9 cellular contexts compared by ENCODE assay signal in genomic region chr13:33125821-33126570, GRCh38.
DNase-seq lines count a peak whose midpoint lies in the region; ATAC-seq, FAIRE-seq and TF ChIP-seq lines count a peak whose summit lies in the region.
"Had no signal": no experiment of that assay in that cellular context is flagged by ENCODE, and none has a peak within 500 bp of the region (broad histone marks: within the 10 kb centered on the region; RNA-seq: fewer than 3 reads in every experiment).

No MANE protein-coding gene starts in this region.

- no peaks in the 10 kb centered on the region for H3K36me3 ChIP-seq in mucosa of descending colon (ENCODE audit: low read depth)

- CTCF ChIA-PET in AG04449 (lab: Yijun Ruan, JAX) = interaction anchor here (0.5 to 2.4 kb wide), 7 partner anchors 12 to 1079 kb away, joined by 3 to 7 read pairs (median 3); no protein-coding TSS in a partner anchor

- H3K4me3 ChIP-seq in AG04449 (ENCODE audit: low read depth, low read length) (no peak overlapping the region), mucosa of descending colon (no peak overlapping the region)
- H3K4me3 ChIP-seq: SK-N-MC had no signal

- H3K4me1 ChIP-seq in mucosa of descending colon (ENCODE audit: low read depth) = no peaks in the 10 kb centered on the region

- DNase-seq in AG04449 (ENCODE audit: low read depth, low spot score) = peak; percentile 87
- DNase-seq in MV-4-11 (lab: John Stamatoyannopoulos, UW) = peak; percentile 34
- DNase-seq in mucosa of descending colon = no peak
- no peak for DNase-seq in activated effector memory CD4-positive, alpha-beta T cell treated with anti-CD3 and anti-CD28 coated beads, Interleukin-2, amount 50 U/mL, for 16 hours
- DNase-seq in AML-193 (lab: John Stamatoyannopoulos, UW) = no peak

- TF ChIP-seq CTCF in AG04449 (IDR thresholded peaks at IDR 0.05; ENCODE audit: insufficient read depth, low read length, missing control alignments) (no peak), mucosa of descending colon (IDR thresholded peaks at IDR 0.05) (no peak)

- peak; percentile 69 for ATAC-seq in mucosa of descending colon
- ATAC-seq in HG03175 (IDR thresholded peaks at IDR 0.05; ENCODE audit: unreplicated experiment) = no peak
- ATAC-seq in HG03342 (IDR thresholded peaks at IDR 0.05; ENCODE audit: unreplicated experiment) = no peak

- no peaks in the 10 kb centered on the region for H3K9me3 ChIP-seq in mucosa of descending colon

- POLR2A ChIA-PET in AG04449 (lab: Yijun Ruan, JAX) = interaction anchor here (1.0 kb wide), 1 partner anchor 82 kb away, joined by 3 read pairs; no protein-coding TSS in a partner anchor

- peak; percentile 98 for FAIRE-seq in endometrium (lab: Jason Lieb, UNC)

- intact Hi-C loops in mucosa of descending colon (cut with DNase I, micrococcal nuclease) = no loop called here

Comparison
In these comparisons a context has a peak if more than half of its experiments do, and no peak if none do; other contexts are left out.
1. DNase-seq: peak in AG04449 (single experiment) and MV-4-11 (single experiment); none in mucosa of descending colon (0 of 3), activated effector memory CD4-positive, alpha-beta T cell treated with anti-CD3 and anti-CD28 coated beads, Interleukin-2, amount 50 U/mL, for 16 hours (single experiment) and AML-193 (0 of 2).